Comparison of ENCODE assay signal across 9 cellular contexts in the genomic region with DNA sequence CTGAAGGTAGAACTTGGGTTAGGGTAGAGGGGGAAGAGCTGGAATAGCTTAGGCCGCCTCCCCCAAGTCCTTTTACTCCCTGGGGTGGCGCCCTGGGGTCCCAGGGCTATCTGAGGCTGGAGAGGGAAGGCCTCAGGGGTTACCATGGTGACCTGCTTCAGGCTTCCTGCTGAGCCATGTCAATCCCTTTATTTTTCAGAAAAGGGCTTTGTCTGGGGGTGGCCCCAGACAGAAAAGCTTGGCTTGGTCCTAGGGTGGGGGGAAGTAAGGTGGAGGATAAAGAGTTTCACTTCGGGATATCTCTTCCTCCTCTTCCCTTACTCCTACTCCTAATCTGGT.
"Had no signal": no experiment of that assay in that cellular context is flagged by ENCODE, and none has a peak within 500 bp of the region (broad histone marks: within the 10 kb centered on the region; RNA-seq: fewer than 3 reads in every experiment).

No MANE protein-coding gene starts in this region.

- H3K9me3 Mint-ChIP-seq: activated naive CD8-positive, alpha-beta T cell treated with anti-CD3 and anti-CD28 coated beads for 36 hours; activated T-cell treated with anti-CD3 and anti-CD28 coated beads, Interleukin-2, amount 50 U/mL, for 72 hours; stimulated activated naive CD8-positive, alpha-beta T cell treated with anti-CD3 and anti-CD28 coated beads, Interleukin-15, Interleukin-2, amounts not matched to agents 100 ng/mL and 50 ng/mL, for 24 hours had no signal

- H3K9me3 ChIP-seq: gastroesophageal sphincter, uterus had no signal

- H3K27me3 ChIP-seq: gastroesophageal sphincter, uterus had no signal

- H3K4me3 Mint-ChIP-seq: activated naive CD8-positive, alpha-beta T cell treated with anti-CD3 and anti-CD28 coated beads for 36 hours; activated T-cell treated with anti-CD3 and anti-CD28 coated beads, Interleukin-2, amount 50 U/mL, for 72 hours; stimulated activated naive CD8-positive, alpha-beta T cell treated with anti-CD3 and anti-CD28 coated beads, Interleukin-15, Interleukin-2, amounts not matched to agents 100 ng/mL and 50 ng/mL, for 24 hours had no signal

- H3K36me3 ChIP-seq: uterus had no signal

- H3K36me3 Mint-ChIP-seq: activated naive CD8-positive, alpha-beta T cell treated with anti-CD3 and anti-CD28 coated beads for 36 hours had no signal

- H3K27me3 Mint-ChIP-seq: activated naive CD8-positive, alpha-beta T cell treated with anti-CD3 and anti-CD28 coated beads for 36 hours; stimulated activated naive CD8-positive, alpha-beta T cell treated with anti-CD3 and anti-CD28 coated beads, Interleukin-15, Interleukin-2, amounts not matched to agents 100 ng/mL and 50 ng/mL, for 24 hours had no signal

- H3K27ac ChIP-seq: gastroesophageal sphincter, uterus had no signal

- H3K4me3 ChIP-seq: gastroesophageal sphincter, uterus had no signal

- H3K27ac Mint-ChIP-seq: activated naive CD8-positive, alpha-beta T cell treated with anti-CD3 and anti-CD28 coated beads for 36 hours; activated T-cell treated with anti-CD3 and anti-CD28 coated beads, Interleukin-2, amount 50 U/mL, for 72 hours; stimulated activated naive CD8-positive, alpha-beta T cell treated with anti-CD3 and anti-CD28 coated beads, Interleukin-15, Interleukin-2, amounts not matched to agents 100 ng/mL and 50 ng/mL, for 24 hours had no signal

- H3K4me1 ChIP-seq: uterus had no signal

- ATAC-seq: activated T-cell treated with anti-CD3 and anti-CD28 coated beads, Interleukin-2, amount 50 U/mL, for 72 hours; gastroesophageal sphincter had no signal

- DNase-seq: activated gamma-delta T cell treated with Interleukin-2 at 50 U/mL for 16 hours; activated naive CD8-positive, alpha-beta T cell treated with anti-CD3 and anti-CD28 coated beads for 36 hours; activated T-cell treated with anti-CD3 and anti-CD28 coated beads, Interleukin-2, amount 50 U/mL, for 72 hours; occipital lobe; stimulated activated CD4-positive, alpha-beta T cell treated with anti-CD3 and anti-CD28 coated beads, Interleukin-15, amount 100 ng/mL, for 24 hours; stimulated activated CD4-positive, alpha-beta T cell treated with anti-CD3 and anti-CD28 coated beads, Interleukin-4, amount 100 ng/mL, for 24 hours had no signal
